ENCODE assay signal across 20 cellular contexts in genomic region chr3:46905661-46906451, GRCh38. TPM values are rescaled to one million over a fixed set of nuclear protein-coding genes. Genes with fewer than 3 reads are reported as not detected.
"Had no signal": no experiment of that assay in that cellular context is flagged by ENCODE, and none has a peak within 500 bp of the region (broad histone marks: within the 10 kb centered on the region; RNA-seq: fewer than 3 reads in every experiment).

No MANE protein-coding gene starts in this region.

- H3K4me3 Mint-ChIP-seq: activated CD4-positive, alpha-beta memory T cell treated with anti-CD3 and anti-CD28 coated beads, Interleukin-2, amount 10 ng/mL, durations not matched to agents 7 days and 5 days; activated T-cell treated with anti-CD3 and anti-CD28 coated beads, Interleukin-2, amount 50 U/mL, for 24 hours; mesothelial cell of epicardium; neural crest cell; T-helper 1 cell treated with Interleukin-12 subunit alpha and Interleukin-12 subunit beta and Interleukin-4 antibody, amounts not matched to agents 30 μg/mL and 1 μg/mL, for 36 hours; type B pancreatic cell had no signal

- H3K36me3 ChIP-seq: esophagus muscularis mucosa, left lung, ovary, suprapubic skin had no signal

- H3K27me3 ChIP-seq: body of pancreas, left lung, ovary, suprapubic skin had no signal

- H3K4me3 ChIP-seq: body of pancreas, coronary artery, esophagus muscularis mucosa, left lung, ovary, suprapubic skin had no signal

- H3K27ac ChIP-seq: body of pancreas, coronary artery, esophagus muscularis mucosa, left lung, ovary, suprapubic skin had no signal

- H3K27me3 Mint-ChIP-seq: activated CD4-positive, alpha-beta memory T cell treated with anti-CD3 and anti-CD28 coated beads, Interleukin-2, amount 10 ng/mL, durations not matched to agents 7 days and 5 days; activated T-cell treated with anti-CD3 and anti-CD28 coated beads, Interleukin-2, amount 50 U/mL, for 24 hours; type B pancreatic cell had no signal

- H3K27ac Mint-ChIP-seq: activated CD4-positive, alpha-beta memory T cell treated with anti-CD3 and anti-CD28 coated beads, Interleukin-2, amount 10 ng/mL, durations not matched to agents 7 days and 5 days; activated T-cell treated with anti-CD3 and anti-CD28 coated beads, Interleukin-2, amount 50 U/mL, for 24 hours; mesothelial cell of epicardium; T-helper 1 cell treated with Interleukin-12 subunit alpha and Interleukin-12 subunit beta and Interleukin-4 antibody, amounts not matched to agents 30 μg/mL and 1 μg/mL, for 36 hours; type B pancreatic cell had no signal

- H3K36me3 Mint-ChIP-seq: mesothelial cell of epicardium, type B pancreatic cell had no signal

- DNase-seq: activated CD4-positive, alpha-beta memory T cell treated with anti-CD3 and anti-CD28 coated beads, Interleukin-2, amount 10 ng/mL, durations not matched to agents 7 days and 5 days; activated CD4-positive, alpha-beta T cell treated with anti-CD3 and anti-CD28 coated beads for 4 hours; activated effector memory CD4-positive, alpha-beta T cell treated with Interleukin-2 at 50 U/mL for 16 hours; activated naive CD4-positive, alpha-beta T cell treated with anti-CD3 and anti-CD28 coated beads, Interleukin-2, amount 50 U/mL, for 16 hours; activated T-cell treated with anti-CD3 and anti-CD28 coated beads, Interleukin-2, amount 50 U/mL, for 24 hours; amniotic stem cell; central memory CD4-positive, alpha-beta T cell; islet precursor cell; small intestine; stimulated activated naive CD8-positive, alpha-beta T cell treated with anti-CD3 and anti-CD28 coated beads, Interleukin-15, Interleukin-2, amounts not matched to agents 100 U/mL and 50 U/mL, for 24 hours had no signal

- H3K9me3 Mint-ChIP-seq: activated CD4-positive, alpha-beta memory T cell treated with anti-CD3 and anti-CD28 coated beads, Interleukin-2, amount 10 ng/mL, durations not matched to agents 7 days and 5 days; activated T-cell treated with anti-CD3 and anti-CD28 coated beads, Interleukin-2, amount 50 U/mL, for 24 hours; mesothelial cell of epicardium; neural crest cell; T-helper 1 cell treated with Interleukin-12 subunit alpha and Interleukin-12 subunit beta and Interleukin-4 antibody, amounts not matched to agents 30 μg/mL and 1 μg/mL, for 36 hours; type B pancreatic cell had no signal

- ATAC-seq: body of pancreas; left lung; stimulated activated naive CD8-positive, alpha-beta T cell treated with anti-CD3 and anti-CD28 coated beads, Interleukin-15, Interleukin-2, amounts not matched to agents 100 U/mL and 50 U/mL, for 24 hours had no signal

- FAIRE-seq: small intestine had no signal

- H3K9me3 ChIP-seq: body of pancreas, esophagus muscularis mucosa, left lung, ovary, suprapubic skin had no signal

RNA-seq across cellular contexts. Expression of gene PTH1R, which starts 28.3 kb away (rescaled TPM):
- total RNA-seq: activated CD4-positive, alpha-beta memory T cell treated with anti-CD3 and anti-CD28 coated beads, Interleukin-2, amount 10 ng/mL, durations not matched to agents 7 days and 5 days had no signal

RNA-seq across cellular contexts. Expression of gene MYL3, which starts 42.6 kb away (rescaled TPM):
- total RNA-seq: activated CD4-positive, alpha-beta memory T cell treated with anti-CD3 and anti-CD28 coated beads, Interleukin-2, amount 10 ng/mL, durations not matched to agents 7 days and 5 days; neural crest cell had no signal
